25 cellular contexts compared by ENCODE assay signal in the genomic region with DNA sequence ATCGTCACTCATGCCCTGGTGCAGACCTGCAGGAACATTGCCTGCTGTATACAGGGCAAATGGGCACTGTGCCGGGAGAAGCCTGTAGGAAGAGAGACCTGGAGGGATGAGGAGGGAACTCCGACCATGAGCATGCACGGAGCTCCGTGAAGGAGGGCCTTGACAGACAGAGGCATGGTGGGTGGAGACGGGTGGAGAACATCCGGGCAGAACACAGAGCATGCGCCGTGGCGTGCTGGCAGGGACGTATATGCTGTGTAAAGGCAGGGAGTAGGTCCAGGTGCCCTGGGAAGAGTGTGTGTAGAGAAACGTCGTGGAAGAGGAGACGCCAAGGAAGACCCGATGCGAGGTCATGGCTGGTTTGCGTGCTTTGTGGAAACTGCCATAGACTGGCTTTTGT.
"Had no signal": no experiment of that assay in that cellular context is flagged by ENCODE, and none has a peak within 500 bp of the region (broad histone marks: within the 10 kb centered on the region; RNA-seq: fewer than 3 reads in every experiment).

No MANE protein-coding gene starts in this region.

- ATAC-seq: heart right ventricle; stimulated activated naive B cell treated with anti-CD40 and anti-IgM and Interleukin-4, amounts not matched to agents 10 μg/mL and 1 μg/mL and 100 μg/mL, for 72 hours; stimulated activated naive CD8-positive, alpha-beta T cell treated with anti-CD3 and anti-CD28 coated beads, Interleukin-15, Interleukin-2, amounts not matched to agents 100 U/mL and 50 U/mL, for 24 hours; upper lobe of right lung had no signal

- H3K4me3 ChIP-seq: heart right ventricle, hepatocyte, left ventricle myocardium inferior, lung, neural progenitor cell, right atrium auricular region, right lobe of liver, smooth muscle cell, thyroid gland, transverse colon, upper lobe of right lung had no signal

- H3K9ac ChIP-seq: neural progenitor cell, parathyroid adenoma had no signal

- H3K27me3 ChIP-seq: heart right ventricle, hepatocyte, neural progenitor cell, right atrium auricular region, right lobe of liver, thyroid gland, transverse colon, upper lobe of right lung had no signal

- H3K9me3 Mint-ChIP-seq: stimulated activated naive B cell treated with anti-CD40 and anti-IgM and Interleukin-4, amounts not matched to agents 10 μg/mL and 1 μg/mL and 100 μg/mL, for 72 hours had no signal

- H3K9me3 ChIP-seq: heart right ventricle, left ventricle myocardium inferior, right atrium auricular region, right lobe of liver, thyroid gland, transverse colon, upper lobe of right lung had no signal

- H3K4me1 ChIP-seq: heart right ventricle, left ventricle myocardium inferior, neural progenitor cell, parathyroid adenoma, right atrium auricular region, right lobe of liver, thyroid gland, transverse colon, upper lobe of right lung had no signal

- H3K27me3 Mint-ChIP-seq: naive B cell; stimulated activated naive B cell treated with anti-CD40 and anti-IgM and Interleukin-4, amounts not matched to agents 10 μg/mL and 1 μg/mL and 100 μg/mL, for 72 hours had no signal

- H3K4me2 ChIP-seq: hepatocyte, neural progenitor cell, smooth muscle cell had no signal

- H3K4me1 Mint-ChIP-seq: naive B cell; nephron; neural progenitor cell; stimulated activated naive B cell treated with anti-CD40 and anti-IgM and Interleukin-4, amounts not matched to agents 10 μg/mL and 1 μg/mL and 100 μg/mL, for 72 hours had no signal

- H3K27ac Mint-ChIP-seq: mesothelial cell of epicardium, naive B cell, nephron, neural progenitor cell had no signal

- H2AFZ ChIP-seq: hepatocyte, neural progenitor cell, parathyroid adenoma had no signal

- DNase-seq: heart right ventricle; islet precursor cell; left ventricle myocardium inferior; mesendoderm; naive B cell; right lobe of liver; stimulated activated CD4-positive, alpha-beta T cell treated with anti-CD3 and anti-CD28 coated beads, Interleukin-1b, Interleukin-23, amount 100 ng/mL, for 48 hours; stimulated activated CD4-positive, alpha-beta T cell treated with anti-CD3 and anti-CD28 coated beads, Interleukin-2, amount 100 ng/mL, for 48 hours; stimulated activated CD4-positive, alpha-beta T cell treated with anti-CD3 and anti-CD28 coated beads, Interleukin-4, amount 100 ng/mL, for 4 hours; stimulated activated CD8-positive, alpha-beta memory T cell treated with anti-CD3 and anti-CD28 coated beads, Interleukin-4, amount 100 ng/mL, for 48 hours; stimulated activated naive B cell treated with anti-CD40 and anti-IgM and Interleukin-4, amounts not matched to agents 10 μg/mL and 1 μg/mL and 100 μg/mL, for 72 hours; stimulated activated naive CD8-positive, alpha-beta T cell treated with anti-CD3 and anti-CD28 coated beads, Interleukin-15, Interleukin-2, amounts not matched to agents 100 U/mL and 50 U/mL, for 24 hours; substantia nigra; thyroid gland; transverse colon; upper lobe of right lung had no signal

- H3K36me3 ChIP-seq: heart right ventricle, left ventricle myocardium inferior, neural progenitor cell, right atrium auricular region, right lobe of liver, thyroid gland, transverse colon, upper lobe of right lung had no signal

- H3K4me3 Mint-ChIP-seq: mesothelial cell of epicardium; naive B cell; nephron; neural progenitor cell; stimulated activated naive B cell treated with anti-CD40 and anti-IgM and Interleukin-4, amounts not matched to agents 10 μg/mL and 1 μg/mL and 100 μg/mL, for 72 hours had no signal

- H3K79me2 ChIP-seq: hepatocyte, parathyroid adenoma had no signal

- FAIRE-seq: urothelium cell line had no signal

- H3K27ac ChIP-seq: heart right ventricle, hepatocyte, left ventricle myocardium inferior, neural progenitor cell, parathyroid adenoma, right atrium auricular region, right lobe of liver, thyroid gland, transverse colon, upper lobe of right lung had no signal
